Comparison of ENCODE assay signal across 29 cellular contexts in the genomic region with DNA sequence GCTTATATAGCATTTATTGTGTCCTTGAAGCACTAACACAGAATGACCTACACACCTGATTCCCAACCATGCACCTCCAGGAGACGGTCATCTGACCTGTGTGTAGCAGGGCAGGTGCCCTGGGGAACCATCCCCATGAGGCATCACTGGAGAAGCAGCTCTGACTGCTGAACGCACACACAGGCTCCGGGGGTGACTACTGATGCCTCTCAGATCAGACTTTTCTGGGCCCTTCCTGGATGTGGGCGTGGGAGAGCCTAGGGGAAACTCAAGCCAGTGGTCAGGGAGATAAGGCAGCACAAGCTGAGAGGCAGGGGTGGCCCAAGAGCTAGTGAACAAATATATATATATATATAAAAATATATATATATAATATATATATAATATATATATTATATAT. TPM values are rescaled to one million over a fixed set of nuclear protein-coding genes. Genes with fewer than 3 reads are reported as not detected.
"Had no signal": no experiment of that assay in that cellular context is flagged by ENCODE, and none has a peak within 500 bp of the region (broad histone marks: within the 10 kb centered on the region; RNA-seq: fewer than 3 reads in every experiment).

No MANE protein-coding gene starts in this region.

- H3K27ac Mint-ChIP-seq: activated CD4-positive, alpha-beta memory T cell treated with anti-CD3 and anti-CD28 coated beads, Interleukin-2, amount 10 ng/mL, durations not matched to agents 7 days and 5 days; activated CD4-positive, alpha-beta T cell treated with anti-CD3 and anti-CD28 coated beads, Interleukin-2, amount 10 ng/mL, durations not matched to agents 24 days and 14 days; activated naive CD4-positive, alpha-beta T cell treated with anti-CD3 and anti-CD28 coated beads, Interleukin-2, amount 10 ng/mL, durations not matched to agents 7 days and 5 days; activated naive CD8-positive, alpha-beta T cell treated with anti-CD3 and anti-CD28 coated beads, Interleukin-2, amount 10 ng/mL, durations not matched to agents 7 days and 5 days; activated T-cell treated with anti-CD3 and anti-CD28 coated beads, Interleukin-2, amount 50 U/mL, for 24 hours; nephron progenitor cell; T-helper 2 cell treated with Interferon-gamma antibody and Interleukin-4, amounts not matched to agents 5 μg/mL and 100 μg/mL, for 36 hours had no signal

- H3K36me3 ChIP-seq: gastrocnemius medialis, right atrium auricular region, spleen, suprapubic skin, tibial nerve had no signal

- H3K36me3 Mint-ChIP-seq: activated naive CD4-positive, alpha-beta T cell treated with anti-CD3 and anti-CD28 coated beads, Interleukin-2, amount 10 ng/mL, durations not matched to agents 7 days and 5 days; activated naive CD8-positive, alpha-beta T cell treated with anti-CD3 and anti-CD28 coated beads, Interleukin-2, amount 10 ng/mL, durations not matched to agents 7 days and 5 days had no signal

- H3K27me3 ChIP-seq: gastrocnemius medialis, hepatocyte, right atrium auricular region, suprapubic skin, tibial nerve had no signal

- H3K4me3 Mint-ChIP-seq: activated CD4-positive, alpha-beta memory T cell treated with anti-CD3 and anti-CD28 coated beads, Interleukin-2, amount 10 ng/mL, durations not matched to agents 7 days and 5 days; activated CD4-positive, alpha-beta T cell treated with anti-CD3 and anti-CD28 coated beads, Interleukin-2, amount 10 ng/mL, durations not matched to agents 24 days and 14 days; activated naive CD4-positive, alpha-beta T cell treated with anti-CD3 and anti-CD28 coated beads, Interleukin-2, amount 10 ng/mL, durations not matched to agents 7 days and 5 days; activated naive CD8-positive, alpha-beta T cell treated with anti-CD3 and anti-CD28 coated beads, Interleukin-2, amount 10 ng/mL, durations not matched to agents 7 days and 5 days; activated T-cell treated with anti-CD3 and anti-CD28 coated beads, Interleukin-2, amount 50 U/mL, for 24 hours; nephron progenitor cell; T-helper 2 cell treated with Interferon-gamma antibody and Interleukin-4, amounts not matched to agents 5 μg/mL and 100 μg/mL, for 36 hours had no signal

- H3K9ac ChIP-seq: parathyroid adenoma had no signal

- H3K79me2 ChIP-seq: hepatocyte, parathyroid adenoma had no signal

- H2AFZ ChIP-seq: hepatocyte, parathyroid adenoma had no signal

- H3K27ac ChIP-seq: dorsolateral prefrontal cortex, gastrocnemius medialis, hepatocyte, parathyroid adenoma, psoas muscle, right atrium auricular region, spleen, suprapubic skin had no signal

- H3K4me1 ChIP-seq: gastrocnemius medialis, parathyroid adenoma, psoas muscle, right atrium auricular region, spleen had no signal

- DNase-seq: activated CD4-positive, alpha-beta memory T cell treated with anti-CD3 and anti-CD28 coated beads, Interleukin-2, amount 10 ng/mL, durations not matched to agents 7 days and 5 days; activated CD4-positive, alpha-beta T cell treated with anti-CD3 and anti-CD28 coated beads, Interleukin-2, amount 10 ng/mL, durations not matched to agents 24 days and 14 days; activated CD4-positive, CD25-positive, alpha-beta regulatory T cell treated with anti-CD3 and anti-CD28 coated beads, Interleukin-2, amount 50 U/mL, for 72 hours; activated CD8-positive, alpha-beta memory T cell treated with anti-CD3 and anti-CD28 coated beads, Interleukin-2, amount 50 U/mL, for 48 hours; activated gamma-delta T cell; activated naive CD4-positive, alpha-beta T cell treated with anti-CD3 and anti-CD28 coated beads, Interleukin-2, amount 10 ng/mL, durations not matched to agents 7 days and 5 days; activated naive CD8-positive, alpha-beta T cell treated with anti-CD3 and anti-CD28 coated beads, Interleukin-2, amount 10 ng/mL, durations not matched to agents 7 days and 5 days; activated T-cell treated with anti-CD3 and anti-CD28 coated beads, Interleukin-2, amount 50 U/mL, for 24 hours; central memory CD4-positive, alpha-beta T cell; dorsolateral prefrontal cortex; effector memory CD4-positive, alpha-beta T cell; erythroblast; gastrocnemius medialis; islet precursor cell; left cardiac atrium; left ventricle myocardium superior; mammary epithelial cell; nephron progenitor cell; psoas muscle; spleen; stimulated activated naive CD4-positive, alpha-beta T cell; T-helper 1 cell had no signal

- FAIRE-seq: urothelium cell line had no signal

- H3K27me3 Mint-ChIP-seq: activated CD4-positive, alpha-beta memory T cell treated with anti-CD3 and anti-CD28 coated beads, Interleukin-2, amount 10 ng/mL, durations not matched to agents 7 days and 5 days; activated naive CD4-positive, alpha-beta T cell treated with anti-CD3 and anti-CD28 coated beads, Interleukin-2, amount 10 ng/mL, durations not matched to agents 7 days and 5 days; activated naive CD8-positive, alpha-beta T cell treated with anti-CD3 and anti-CD28 coated beads, Interleukin-2, amount 10 ng/mL, durations not matched to agents 7 days and 5 days had no signal

- H3K9me3 Mint-ChIP-seq: activated CD4-positive, alpha-beta T cell treated with anti-CD3 and anti-CD28 coated beads, Interleukin-2, amount 10 ng/mL, durations not matched to agents 24 days and 14 days; activated naive CD4-positive, alpha-beta T cell treated with anti-CD3 and anti-CD28 coated beads, Interleukin-2, amount 10 ng/mL, durations not matched to agents 7 days and 5 days; activated naive CD8-positive, alpha-beta T cell treated with anti-CD3 and anti-CD28 coated beads, Interleukin-2, amount 10 ng/mL, durations not matched to agents 7 days and 5 days; activated T-cell treated with anti-CD3 and anti-CD28 coated beads, Interleukin-2, amount 50 U/mL, for 24 hours; nephron progenitor cell; T-helper 2 cell treated with Interferon-gamma antibody and Interleukin-4, amounts not matched to agents 5 μg/mL and 100 μg/mL, for 36 hours had no signal

- H3K4me2 ChIP-seq: hepatocyte had no signal

- H3K4me1 Mint-ChIP-seq: activated CD4-positive, alpha-beta T cell treated with anti-CD3 and anti-CD28 coated beads, Interleukin-2, amount 10 ng/mL, durations not matched to agents 24 days and 14 days; activated naive CD4-positive, alpha-beta T cell treated with anti-CD3 and anti-CD28 coated beads, Interleukin-2, amount 10 ng/mL, durations not matched to agents 7 days and 5 days had no signal

- H3K9me3 ChIP-seq: gastrocnemius medialis, psoas muscle, right atrium auricular region, spleen, suprapubic skin, tibial nerve had no signal

- H3K4me3 ChIP-seq: dorsolateral prefrontal cortex, gastrocnemius medialis, hepatocyte, psoas muscle, right atrium auricular region, spleen, suprapubic skin, tibial nerve had no signal

- ATAC-seq: gastrocnemius medialis, left cardiac atrium, left ventricle myocardium superior, psoas muscle had no signal

RNA-seq across cellular contexts. Expression of a gene that starts 37.6 kb away (rescaled TPM):
- total RNA-seq: activated CD4-positive, alpha-beta memory T cell treated with anti-CD3 and anti-CD28 coated beads, Interleukin-2, amount 10 ng/mL, durations not matched to agents 7 days and 5 days; activated CD4-positive, alpha-beta T cell treated with anti-CD3 and anti-CD28 coated beads, Interleukin-2, amount 10 ng/mL, durations not matched to agents 24 days and 14 days; activated naive CD8-positive, alpha-beta T cell treated with anti-CD3 and anti-CD28 coated beads, Interleukin-2, amount 10 ng/mL, durations not matched to agents 7 days and 5 days had no signal
- polyA plus RNA-seq: mammary epithelial cell had no signal
